Comparison of ENCODE assay signal across 9 cellular contexts in genomic region chr1:111334169-111334568, GRCh38. TPM values are rescaled to one million over a fixed set of nuclear protein-coding genes. Genes with fewer than 3 reads are reported as not detected.
DNase-seq lines count a peak whose midpoint lies in the region; ATAC-seq and TF ChIP-seq lines count a peak whose summit lies in the region.
"Had no signal": no experiment of that assay in that cellular context is flagged by ENCODE, and none has a peak within 500 bp of the region (broad histone marks: within the 10 kb centered on the region; RNA-seq: fewer than 3 reads in every experiment).

No MANE protein-coding gene starts in this region.

- TF ChIP-seq POLR2A in testis (IDR thresholded peaks at IDR 0.05): no peak

- WGBS in liver: 40% methylated on average over 2 of the region's 2 CpGs
- WGBS in testis, 2 donors: 58 to 60% methylated on average over 2 of the region's 2 CpGs

- TF ChIP-seq CTCF in brain (conservative IDR thresholded peaks at IDR 0.05) (peak; percentile 45 to 49), liver (IDR thresholded peaks at IDR 0.05; ENCODE audit: low read depth, low read length, missing input control) (peak; percentile 67), testis (IDR thresholded peaks at IDR 0.05) (peak in 2 of 3 experiments; percentile 14 to 26)

- no peaks in the 10 kb centered on the region for H3K4me1 Mint-ChIP-seq in brain
- H3K4me1 Mint-ChIP-seq in activated T-helper 2 cell treated with anti-CD3 and anti-CD28 coated beads, Interferon-gamma antibody, Interleukin-2, Interleukin-4, amounts not matched to agents 10 μg/mL and 5 μg/mL and 100 μg/mL, durations not matched to agents 14 hours and 24 hours and 36 hours (ENCODE audit: low read depth): no peaks in the 10 kb centered on the region

- no peak overlapping the region for H3K27ac Mint-ChIP-seq in brain
- H3K27ac Mint-ChIP-seq in activated T-helper 2 cell treated with anti-CD3 and anti-CD28 coated beads, Interferon-gamma antibody, Interleukin-2, Interleukin-4, amounts not matched to agents 10 μg/mL and 5 μg/mL and 100 μg/mL, durations not matched to agents 14 hours and 24 hours and 36 hours: no peak overlapping the region
- H3K27ac Mint-ChIP-seq: IgD-negative memory B cell had no signal

- intact Hi-C loops in testis (cut with DNase I; ENCODE audit: low total_unique reads): no loop called here
- intact Hi-C loops in activated T-helper 2 cell treated with anti-CD3 and anti-CD28 coated beads, Interferon-gamma antibody, Interleukin-2, Interleukin-4, amounts not matched to agents 10 μg/mL and 5 μg/mL and 100 μg/mL, durations not matched to agents 14 hours and 24 hours and 36 hours (cut with micrococcal nuclease): loop anchor here (1.0 to 2.0 kb wide), 2 partner anchors 112 to 303 kb away; no protein-coding TSS in a partner anchor

- H3K36me3 ChIP-seq in liver (ENCODE audit: control insufficient read depth in 4 of 4, insufficient read depth in 3 of 4, low read depth in 1 of 4, low read length in 3 of 4): no peaks in the 10 kb centered on the region
- no peaks in the 10 kb centered on the region for H3K36me3 ChIP-seq in testis (ENCODE audit: low read depth, missing control alignments)

- peaks cover 0 to 2% (median 0%) of the 10 kb centered on the region in 4 donors for H3K27me3 ChIP-seq in liver (ENCODE audit: control insufficient read depth in 4 of 4, insufficient read depth in 4 of 4, low read length in 3 of 4)
- no peaks in the 10 kb centered on the region for H3K27me3 ChIP-seq in testis

- H3K27me3 Mint-ChIP-seq in brain: peaks cover 11% of the 10 kb centered on the region
- no peaks in the 10 kb centered on the region for H3K27me3 Mint-ChIP-seq in activated T-helper 2 cell treated with anti-CD3 and anti-CD28 coated beads, Interferon-gamma antibody, Interleukin-2, Interleukin-4, amounts not matched to agents 10 μg/mL and 5 μg/mL and 100 μg/mL, durations not matched to agents 14 hours and 24 hours and 36 hours (ENCODE audit: low read depth)
- H3K27me3 Mint-ChIP-seq: IgD-negative memory B cell had no signal

- no peaks in the 10 kb centered on the region for H3K36me3 Mint-ChIP-seq in brain
- H3K36me3 Mint-ChIP-seq in activated T-helper 2 cell treated with anti-CD3 and anti-CD28 coated beads, Interferon-gamma antibody, Interleukin-2, Interleukin-4, amounts not matched to agents 10 μg/mL and 5 μg/mL and 100 μg/mL, durations not matched to agents 14 hours and 24 hours and 36 hours (ENCODE audit: low read depth): no peaks in the 10 kb centered on the region

- no peak overlapping the region for H3K4me3 Mint-ChIP-seq in brain
- no peak overlapping the region for H3K4me3 Mint-ChIP-seq in activated T-helper 2 cell treated with anti-CD3 and anti-CD28 coated beads, Interferon-gamma antibody, Interleukin-2, Interleukin-4, amounts not matched to agents 10 μg/mL and 5 μg/mL and 100 μg/mL, durations not matched to agents 14 hours and 24 hours and 36 hours (ENCODE audit: low read depth)

- H3K9me3 Mint-ChIP-seq in brain: peaks cover 13 to 38% (median 37%) of the 10 kb centered on the region in 5 experiments
- peaks cover 25% of the 10 kb centered on the region for H3K9me3 Mint-ChIP-seq in activated T-helper 2 cell treated with anti-CD3 and anti-CD28 coated beads, Interferon-gamma antibody, Interleukin-2, Interleukin-4, amounts not matched to agents 10 μg/mL and 5 μg/mL and 100 μg/mL, durations not matched to agents 14 hours and 24 hours and 36 hours

- no peak overlapping the region for H3K9ac ChIP-seq in liver (ENCODE audit: low read depth in 1 of 2, low read length in 2 of 2)

- no peak for ATAC-seq in HG03439 (IDR thresholded peaks at IDR 0.05; ENCODE audit: unreplicated experiment)

- H3K9me3 ChIP-seq in liver (ENCODE audit: control insufficient read depth in 4 of 4, low read length in 3 of 4) (no peaks in the 10 kb centered on the region), testis (no peaks in the 10 kb centered on the region)

- H3K27ac ChIP-seq in liver (ENCODE audit: low read depth in 1 of 2, low read length in 2 of 2) (no peak overlapping the region), testis (no peak overlapping the region)

- no peaks in the 10 kb centered on the region for H3K4me1 ChIP-seq in liver (ENCODE audit: control insufficient read depth in 4 of 4, insufficient read depth in 4 of 4, low read length in 3 of 4)
- no peaks in the 10 kb centered on the region for H3K4me1 ChIP-seq in testis

- H3K4me3 ChIP-seq in liver (ENCODE audit: low read depth in 1 of 3, low read length in 3 of 3) (no peak overlapping the region), testis (no peak overlapping the region)

- peak; percentile 85 to 86 for TF ChIP-seq RAD21 in liver (IDR thresholded peaks at IDR 0.05)

- DNase-seq in COLO829 (ENCODE audit: low spot score) (peak; percentile 35), HT-29 (ENCODE audit: low spot score) (peak; percentile 57), SKM-1 (lab: John Stamatoyannopoulos, UW; ENCODE audit: unreplicated experiment) (peak; percentile 17), testis (peak; percentile 47)
- DNase-seq in activated T-helper 2 cell treated with anti-CD3 and anti-CD28 coated beads, Interferon-gamma antibody, Interleukin-2, Interleukin-4, amounts not matched to agents 10 μg/mL and 5 μg/mL and 100 μg/mL, durations not matched to agents 14 hours and 24 hours and 36 hours (ENCODE audit: low spot score): no peak

TF ChIP-seq in liver, 16 proteins besides CTCF, POLR2A, EP300 and RAD21:
- TF ChIP-seq HNF4A (conservative IDR thresholded peaks at IDR 0.05): no peak
- no peak for TF ChIP-seq JUND (IDR thresholded peaks at IDR 0.05)
- TF ChIP-seq YY1 (IDR thresholded peaks at IDR 0.05): no peak
- TF ChIP-seq NR2F2 (IDR thresholded peaks at IDR 0.05): no peak
- TF ChIP-seq, protein P1, sequence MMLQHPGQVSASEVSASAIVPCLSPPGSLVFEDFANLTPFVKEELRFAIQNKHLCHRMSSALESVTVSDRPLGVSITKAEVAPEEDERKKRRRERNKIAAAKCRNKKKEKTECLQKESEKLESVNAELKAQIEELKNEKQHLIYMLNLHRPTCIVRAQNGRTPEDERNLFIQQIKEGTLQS (IDR thresholded peaks at IDR 0.05): no peak
- TF ChIP-seq MAX (IDR thresholded peaks at IDR 0.05): no peak
- no peak for TF ChIP-seq FOXA1 (IDR thresholded peaks at IDR 0.05)
- no peak for TF ChIP-seq EGR1 (IDR thresholded peaks at IDR 0.05; ENCODE audit: low read depth in 2 of 2)
- TF ChIP-seq TAF1 (conservative IDR thresholded peaks at IDR 0.05): no peak
- TF ChIP-seq, protein P2, sequence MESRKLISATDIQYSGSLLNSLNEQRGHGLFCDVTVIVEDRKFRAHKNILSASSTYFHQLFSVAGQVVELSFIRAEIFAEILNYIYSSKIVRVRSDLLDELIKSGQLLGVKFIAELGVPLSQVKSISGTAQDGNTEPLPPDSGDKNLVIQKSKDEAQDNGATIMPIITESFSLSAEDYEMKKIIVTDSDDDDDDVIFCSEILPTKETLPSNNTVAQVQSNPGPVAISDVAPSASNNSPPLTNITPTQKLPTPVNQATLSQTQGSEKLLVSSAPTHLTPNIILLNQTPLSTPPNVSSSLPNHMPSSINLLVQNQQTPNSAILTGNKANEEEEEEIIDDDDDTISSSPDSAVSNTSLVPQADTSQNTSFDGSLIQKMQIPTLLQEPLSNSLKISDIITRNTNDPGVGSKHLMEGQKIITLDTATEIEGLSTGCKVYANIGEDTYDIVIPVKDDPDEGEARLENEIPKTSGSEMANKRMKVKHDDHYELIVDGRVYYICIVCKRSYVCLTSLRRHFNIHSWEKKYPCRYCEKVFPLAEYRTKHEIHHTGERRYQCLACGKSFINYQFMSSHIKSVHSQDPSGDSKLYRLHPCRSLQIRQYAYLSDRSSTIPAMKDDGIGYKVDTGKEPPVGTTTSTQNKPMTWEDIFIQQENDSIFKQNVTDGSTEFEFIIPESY (IDR thresholded peaks at IDR 0.05): no peak

RNA-seq across cellular contexts. Expression of gene CHIA, which starts 43.5 kb away (rescaled TPM):
- not detected in 2 replicates for total RNA-seq in HT-29 (2014; rRNA removed; shearing (Covaris generic))
- polyA plus RNA-seq in brain (ENCODE audit: insufficient read depth, low read depth, low replicate concordance) (not detected), liver (under 1 TPM in 1 of 2 donors, not detected in 1; 0.06 TPM), testis (ENCODE audit: insufficient read depth, low read depth, low replicate concordance) (0.70 TPM)
- total RNA-seq in liver (not detected), testis (under 1 TPM in 1 of 2 donors, not detected in 1; 0.31 TPM)
- not detected in 2 replicates for total RNA-seq in activated T-helper 2 cell treated with anti-CD3 and anti-CD28 coated beads, Interferon-gamma antibody, Interleukin-2, Interleukin-4, amounts not matched to agents 10 μg/mL and 5 μg/mL and 100 μg/mL, durations not matched to agents 14 hours and 24 hours and 36 hours
